23 cellular contexts compared by ENCODE assay signal in genomic region chr1:246434335-246434734, GRCh38.
"Had no signal": no experiment of that assay in that cellular context is flagged by ENCODE, and none has a peak within 500 bp of the region (broad histone marks: within the 10 kb centered on the region; RNA-seq: fewer than 3 reads in every experiment).

No MANE protein-coding gene starts in this region.

- H3K9me3 ChIP-seq: lower lobe of right lung, testis, vagina had no signal

- H3K9me3 Mint-ChIP-seq: natural killer cell, type B pancreatic cell had no signal

- H3K27ac ChIP-seq: heart right ventricle, lower lobe of right lung, spleen, testis, vagina had no signal

- H3K4me1 ChIP-seq: lower lobe of right lung, spleen, testis, vagina had no signal

- H3K36me3 ChIP-seq: heart right ventricle, lower lobe of right lung, spleen, vagina had no signal

- H3K27me3 ChIP-seq: heart right ventricle, spleen, testis, vagina had no signal

- H3K36me3 Mint-ChIP-seq: natural killer cell, type B pancreatic cell had no signal

- DNase-seq: activated CD4-positive, alpha-beta memory T cell treated with anti-CD3 and anti-CD28 coated beads for 36 hours; activated CD4-positive, alpha-beta T cell treated with anti-CD3 and anti-CD28 coated beads for 48 hours; activated CD4-positive, CD25-positive, alpha-beta regulatory T cell; activated effector memory CD4-positive, alpha-beta T cell treated with anti-CD3 and anti-CD28 coated beads, Interleukin-2, amount 50 U/mL, for 16 hours; activated naive CD4-positive, alpha-beta T cell treated with anti-CD3 and anti-CD28 coated beads, Interleukin-2, amount 50 U/mL, for 16 hours; activated naive CD8-positive, alpha-beta T cell treated with anti-CD3 and anti-CD28 coated beads, Interleukin-2, amount 50 U/mL, for 24 hours; effector CD4-positive, alpha-beta T cell; erythroblast; foreskin fibroblast; heart right ventricle; kidney; lower lobe of right lung; natural killer cell; spleen; stimulated activated CD4-positive, alpha-beta T cell treated with anti-CD3 and anti-CD28 coated beads, Interleukin-4, amount 100 ng/mL, for 1 hour; stimulated activated naive CD4-positive, alpha-beta T cell; T1000; testis had no signal

- H3K4me3 ChIP-seq: heart right ventricle, lower lobe of right lung, spleen, testis, vagina had no signal

- H3K27me3 Mint-ChIP-seq: activated CD4-positive, alpha-beta memory T cell treated with anti-CD3 and anti-CD28 coated beads for 36 hours; activated naive CD8-positive, alpha-beta T cell treated with anti-CD3 and anti-CD28 coated beads, Interleukin-2, amount 50 U/mL, for 24 hours; progenitor cell of endocrine pancreas; type B pancreatic cell had no signal

- H3K27ac Mint-ChIP-seq: activated CD4-positive, alpha-beta memory T cell treated with anti-CD3 and anti-CD28 coated beads for 36 hours; activated naive CD8-positive, alpha-beta T cell treated with anti-CD3 and anti-CD28 coated beads, Interleukin-2, amount 50 U/mL, for 24 hours; mesothelial cell of epicardium; natural killer cell; progenitor cell of endocrine pancreas; type B pancreatic cell had no signal

- H3K4me3 Mint-ChIP-seq: activated CD4-positive, alpha-beta memory T cell treated with anti-CD3 and anti-CD28 coated beads for 36 hours; activated naive CD8-positive, alpha-beta T cell treated with anti-CD3 and anti-CD28 coated beads, Interleukin-2, amount 50 U/mL, for 24 hours; mesothelial cell of epicardium; natural killer cell; type B pancreatic cell had no signal

- ATAC-seq: activated naive CD8-positive, alpha-beta T cell treated with anti-CD3 and anti-CD28 coated beads, Interleukin-2, amount 50 U/mL, for 24 hours; heart right ventricle; left lobe of liver; lower lobe of right lung; natural killer cell had no signal
